Comparison of ENCODE assay signal across 14 cellular contexts in the genomic region with DNA sequence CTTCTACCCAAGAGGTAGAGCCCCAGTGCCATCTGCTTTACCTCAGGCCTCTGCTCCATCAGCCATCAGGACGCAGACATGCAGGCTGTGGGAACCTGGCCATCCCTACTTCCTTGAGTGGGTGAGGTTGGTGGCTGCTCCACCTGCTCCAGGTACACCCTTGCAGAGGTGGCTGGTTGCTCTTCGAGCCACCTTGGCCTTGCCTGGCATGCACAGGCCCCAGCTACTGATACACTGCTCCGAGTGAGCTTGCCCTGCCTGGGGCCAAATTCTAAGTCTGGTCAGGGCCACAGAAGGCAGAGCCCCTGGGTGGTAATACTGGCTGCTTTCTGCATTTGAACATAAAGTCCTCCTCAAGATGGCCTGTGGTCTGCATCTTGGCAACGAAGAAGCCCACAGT. TPM values are rescaled to one million over a fixed set of nuclear protein-coding genes. Genes with fewer than 3 reads are reported as not detected.
"Had no signal": no experiment of that assay in that cellular context is flagged by ENCODE, and none has a peak within 500 bp of the region (broad histone marks: within the 10 kb centered on the region; RNA-seq: fewer than 3 reads in every experiment).

No MANE protein-coding gene starts in this region.

RNA-seq across cellular contexts. Expression of a gene that starts 41.2 kb away (rescaled TPM):
- total RNA-seq: activated B cell treated with CpG ODN at 0.5 μM for 24 hours; activated CD4-positive, alpha-beta memory T cell treated with anti-CD3 and anti-CD28 coated beads for 36 hours; activated CD4-positive, alpha-beta T cell treated with anti-CD3 and anti-CD28 coated beads, Interleukin-2, amount 10 ng/mL, durations not matched to agents 24 days and 14 days; activated CD8-positive, alpha-beta memory T cell treated with anti-CD3 and anti-CD28 coated beads for 36 hours; activated CD8-positive, alpha-beta T cell treated with anti-CD3 and anti-CD28 coated beads for 36 hours; activated naive CD8-positive, alpha-beta T cell treated with anti-CD3 and anti-CD28 coated beads, Interleukin-2, amount 10 ng/mL, durations not matched to agents 7 days and 5 days; activated T-cell treated with anti-CD3 and anti-CD28 coated beads, Interleukin-2, amount 50 U/mL, for 4 hours; activated T-cell treated with anti-CD3 and anti-CD28 coated beads, Interleukin-2, amount 50 U/mL, for 72 hours; activated T-helper 1 cell treated with anti-CD3 and anti-CD28 coated beads, Interleukin-12 subunit alpha, Interleukin-12 subunit beta, Interleukin-2, Interleukin-4 antibody, amounts not matched to agents 30 ng/mL and 10 ng/mL and 1 ng/mL, durations not matched to agents 14 hours and 24 hours and 36 hours; activated T-helper 17 cell treated with anti-CD3 and anti-CD28 coated beads, Interleukin-2, amount 50 U/mL, for 72 hours; ascending aorta; bronchial epithelial cell; cardiac muscle cell had no signal
- polyA plus RNA-seq: adipose tissue, cardiac muscle cell had no signal
